ENCODE assay signal across 1 cellular context in the genomic region with DNA sequence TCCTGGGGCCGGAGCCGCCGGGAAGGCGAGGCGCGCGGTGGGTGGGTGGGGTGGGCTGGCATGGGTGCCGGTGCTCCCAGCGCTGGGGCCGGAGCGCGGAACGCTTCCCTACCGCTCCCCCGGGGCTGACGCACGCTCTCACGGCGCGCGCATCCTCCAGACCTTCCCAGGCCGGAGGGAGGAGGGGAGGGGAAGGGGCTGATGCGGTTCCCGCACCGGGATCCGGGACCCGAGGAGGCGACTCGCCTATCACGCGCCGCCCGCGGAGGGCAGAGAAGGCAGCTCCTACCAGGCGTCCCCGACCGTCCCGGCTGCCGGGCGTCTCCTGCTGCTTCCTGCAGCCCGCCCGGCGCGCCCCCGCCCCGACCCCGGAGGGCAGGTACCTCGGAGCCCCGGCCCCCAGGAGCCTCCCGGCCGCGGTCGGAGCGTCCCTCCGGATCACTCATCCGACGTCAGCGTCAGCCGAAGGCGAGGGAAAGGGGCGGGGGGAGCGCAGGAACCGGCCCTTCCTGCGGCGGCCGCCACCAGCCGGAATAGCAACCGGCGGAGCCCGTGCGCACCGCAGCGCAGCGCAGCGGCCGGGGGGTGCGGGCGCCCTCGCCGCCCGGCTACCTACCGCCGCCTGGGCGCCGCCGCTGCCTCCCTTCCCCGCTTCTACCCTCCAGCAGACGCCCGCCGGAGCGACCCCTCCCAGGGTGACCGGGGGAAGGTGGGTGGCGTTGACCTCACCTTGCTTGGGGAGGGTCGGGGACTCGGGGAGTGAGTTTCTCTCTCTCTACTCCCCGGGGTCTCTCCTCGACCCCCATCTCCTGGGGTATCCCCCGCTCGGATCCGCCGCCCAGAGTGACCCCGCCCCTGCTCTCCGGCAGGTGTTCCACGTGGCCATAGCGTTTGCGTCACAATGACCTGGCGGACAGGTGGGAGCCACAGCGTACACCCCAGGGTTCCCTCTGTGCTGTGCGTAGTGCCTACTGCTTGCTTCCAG.
TF ChIP-seq lines count a peak whose summit lies in the region.

A gene (minus strand): TSS at position 457 of the 985 bp plus-strand sequence. CDS start 26,241 bp downstream, outside the sequence.

TF ChIP-seq in K562, 482 proteins besides CTCF, POLR2A, EP300 and RAD21 (continued from another document and continues in another):
- TF ChIP-seq, protein P1, sequence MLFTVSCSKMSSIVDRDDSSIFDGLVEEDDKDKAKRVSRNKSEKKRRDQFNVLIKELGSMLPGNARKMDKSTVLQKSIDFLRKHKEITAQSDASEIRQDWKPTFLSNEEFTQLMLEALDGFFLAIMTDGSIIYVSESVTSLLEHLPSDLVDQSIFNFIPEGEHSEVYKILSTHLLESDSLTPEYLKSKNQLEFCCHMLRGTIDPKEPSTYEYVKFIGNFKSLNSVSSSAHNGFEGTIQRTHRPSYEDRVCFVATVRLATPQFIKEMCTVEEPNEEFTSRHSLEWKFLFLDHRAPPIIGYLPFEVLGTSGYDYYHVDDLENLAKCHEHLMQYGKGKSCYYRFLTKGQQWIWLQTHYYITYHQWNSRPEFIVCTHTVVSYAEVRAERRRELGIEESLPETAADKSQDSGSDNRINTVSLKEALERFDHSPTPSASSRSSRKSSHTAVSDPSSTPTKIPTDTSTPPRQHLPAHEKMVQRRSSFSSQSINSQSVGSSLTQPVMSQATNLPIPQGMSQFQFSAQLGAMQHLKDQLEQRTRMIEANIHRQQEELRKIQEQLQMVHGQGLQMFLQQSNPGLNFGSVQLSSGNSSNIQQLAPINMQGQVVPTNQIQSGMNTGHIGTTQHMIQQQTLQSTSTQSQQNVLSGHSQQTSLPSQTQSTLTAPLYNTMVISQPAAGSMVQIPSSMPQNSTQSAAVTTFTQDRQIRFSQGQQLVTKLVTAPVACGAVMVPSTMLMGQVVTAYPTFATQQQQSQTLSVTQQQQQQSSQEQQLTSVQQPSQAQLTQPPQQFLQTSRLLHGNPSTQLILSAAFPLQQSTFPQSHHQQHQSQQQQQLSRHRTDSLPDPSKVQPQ (CRISPR knock-in tag; IDR thresholded peaks at IDR 0.05; ENCODE audit: borderline replicate concordance): no peak
- TF ChIP-seq YBX1 (IDR thresholded peaks at IDR 0.05): no peak
- TF ChIP-seq XRCC5 (IDR thresholded peaks at IDR 0.05; ENCODE audit: low read depth, low read length): no peak
- no peak for TF ChIP-seq ZFP36 (IDR thresholded peaks at IDR 0.05; ENCODE audit: low read depth, low read length, partially characterized antibody)
- TF ChIP-seq, protein P2, sequence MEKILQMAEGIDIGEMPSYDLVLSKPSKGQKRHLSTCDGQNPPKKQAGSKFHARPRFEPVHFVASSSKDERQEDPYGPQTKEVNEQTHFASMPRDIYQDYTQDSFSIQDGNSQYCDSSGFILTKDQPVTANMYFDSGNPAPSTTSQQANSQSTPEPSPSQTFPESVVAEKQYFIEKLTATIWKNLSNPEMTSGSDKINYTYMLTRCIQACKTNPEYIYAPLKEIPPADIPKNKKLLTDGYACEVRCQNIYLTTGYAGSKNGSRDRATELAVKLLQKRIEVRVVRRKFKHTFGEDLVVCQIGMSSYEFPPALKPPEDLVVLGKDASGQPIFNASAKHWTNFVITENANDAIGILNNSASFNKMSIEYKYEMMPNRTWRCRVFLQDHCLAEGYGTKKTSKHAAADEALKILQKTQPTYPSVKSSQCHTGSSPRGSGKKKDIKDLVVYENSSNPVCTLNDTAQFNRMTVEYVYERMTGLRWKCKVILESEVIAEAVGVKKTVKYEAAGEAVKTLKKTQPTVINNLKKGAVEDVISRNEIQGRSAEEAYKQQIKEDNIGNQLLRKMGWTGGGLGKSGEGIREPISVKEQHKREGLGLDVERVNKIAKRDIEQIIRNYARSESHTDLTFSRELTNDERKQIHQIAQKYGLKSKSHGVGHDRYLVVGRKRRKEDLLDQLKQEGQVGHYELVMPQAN (IDR thresholded peaks at IDR 0.05; ENCODE audit: borderline replicate concordance): no peak
- no peak for TF ChIP-seq SLC30A9 (CRISPR knock-in tag; IDR thresholded peaks at IDR 0.05)
- TF ChIP-seq STAG1 (CRISPR knock-in tag; IDR thresholded peaks at IDR 0.05; ENCODE audit: borderline replicate concordance): no peak
- TF ChIP-seq SPI1 (IDR thresholded peaks at IDR 0.05; ENCODE audit: borderline replicate concordance, low read depth, low read length): no peak
- TF ChIP-seq BMI1 (IDR thresholded peaks at IDR 0.05; ENCODE audit: low read length): no peak
- TF ChIP-seq ELF4 (CRISPR knock-in tag; IDR thresholded peaks at IDR 0.05): no peak
- no peak for TF ChIP-seq SNIP1 (IDR thresholded peaks at IDR 0.05; ENCODE audit: low read depth)
- TF ChIP-seq KLF16 (IDR thresholded peaks at IDR 0.05): peak; percentile 82
- TF ChIP-seq, protein P3, sequence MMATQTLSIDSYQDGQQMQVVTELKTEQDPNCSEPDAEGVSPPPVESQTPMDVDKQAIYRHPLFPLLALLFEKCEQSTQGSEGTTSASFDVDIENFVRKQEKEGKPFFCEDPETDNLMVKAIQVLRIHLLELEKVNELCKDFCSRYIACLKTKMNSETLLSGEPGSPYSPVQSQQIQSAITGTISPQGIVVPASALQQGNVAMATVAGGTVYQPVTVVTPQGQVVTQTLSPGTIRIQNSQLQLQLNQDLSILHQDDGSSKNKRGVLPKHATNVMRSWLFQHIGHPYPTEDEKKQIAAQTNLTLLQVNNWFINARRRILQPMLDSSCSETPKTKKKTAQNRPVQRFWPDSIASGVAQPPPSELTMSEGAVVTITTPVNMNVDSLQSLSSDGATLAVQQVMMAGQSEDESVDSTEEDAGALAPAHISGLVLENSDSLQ (IDR thresholded peaks at IDR 0.05): peak; percentile 62
- no peak for TF ChIP-seq ETV5 (CRISPR knock-in tag; IDR thresholded peaks at IDR 0.05; ENCODE audit: low read depth)
- no peak for TF ChIP-seq ZNF174 (CRISPR knock-in tag; IDR thresholded peaks at IDR 0.05)
- no peak for TF ChIP-seq ZNF197 (CRISPR knock-in tag; IDR thresholded peaks at IDR 0.05; ENCODE audit: low read depth)
- TF ChIP-seq HOXB6 (CRISPR knock-in tag; IDR thresholded peaks at IDR 0.05; ENCODE audit: borderline replicate concordance): no peak
- no peak for TF ChIP-seq KLF10 (CRISPR knock-in tag; IDR thresholded peaks at IDR 0.05)
- no peak for TF ChIP-seq NFATC3 (IDR thresholded peaks at IDR 0.05)
- TF ChIP-seq, protein P4, sequence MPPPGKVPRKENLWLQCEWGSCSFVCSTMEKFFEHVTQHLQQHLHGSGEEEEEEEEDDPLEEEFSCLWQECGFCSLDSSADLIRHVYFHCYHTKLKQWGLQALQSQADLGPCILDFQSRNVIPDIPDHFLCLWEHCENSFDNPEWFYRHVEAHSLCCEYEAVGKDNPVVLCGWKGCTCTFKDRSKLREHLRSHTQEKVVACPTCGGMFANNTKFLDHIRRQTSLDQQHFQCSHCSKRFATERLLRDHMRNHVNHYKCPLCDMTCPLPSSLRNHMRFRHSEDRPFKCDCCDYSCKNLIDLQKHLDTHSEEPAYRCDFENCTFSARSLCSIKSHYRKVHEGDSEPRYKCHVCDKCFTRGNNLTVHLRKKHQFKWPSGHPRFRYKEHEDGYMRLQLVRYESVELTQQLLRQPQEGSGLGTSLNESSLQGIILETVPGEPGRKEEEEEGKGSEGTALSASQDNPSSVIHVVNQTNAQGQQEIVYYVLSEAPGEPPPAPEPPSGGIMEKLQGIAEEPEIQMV (tag; conservative IDR thresholded peaks at IDR 0.05; ENCODE audit: low read depth): no peak
- TF ChIP-seq, protein P5, sequence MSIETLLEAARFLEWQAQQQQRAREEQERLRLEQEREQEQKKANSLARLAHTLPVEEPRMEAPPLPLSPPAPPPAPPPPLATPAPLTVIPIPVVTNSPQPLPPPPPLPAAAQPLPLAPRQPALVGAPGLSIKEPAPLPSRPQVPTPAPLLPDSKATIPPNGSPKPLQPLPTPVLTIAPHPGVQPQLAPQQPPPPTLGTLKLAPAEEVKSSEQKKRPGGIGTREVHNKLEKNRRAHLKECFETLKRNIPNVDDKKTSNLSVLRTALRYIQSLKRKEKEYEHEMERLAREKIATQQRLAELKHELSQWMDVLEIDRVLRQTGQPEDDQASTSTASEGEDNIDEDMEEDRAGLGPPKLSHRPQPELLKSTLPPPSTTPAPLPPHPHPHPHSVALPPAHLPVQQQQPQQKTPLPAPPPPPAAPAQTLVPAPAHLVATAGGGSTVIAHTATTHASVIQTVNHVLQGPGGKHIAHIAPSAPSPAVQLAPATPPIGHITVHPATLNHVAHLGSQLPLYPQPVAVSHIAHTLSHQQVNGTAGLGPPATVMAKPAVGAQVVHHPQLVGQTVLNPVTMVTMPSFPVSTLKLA (conservative IDR thresholded peaks at IDR 0.05): peak; percentile 35 to 61; a peak in 2 of 4 replicates
- no peak for TF ChIP-seq HMG20A (CRISPR knock-in tag; conservative IDR thresholded peaks at IDR 0.05)
- no peak for TF ChIP-seq CBFB (CRISPR knock-in tag; IDR thresholded peaks at IDR 0.05)
- TF ChIP-seq ZNF699 (CRISPR knock-in tag; IDR thresholded peaks at IDR 0.05; ENCODE audit: insufficient replicate concordance): no peak
- TF ChIP-seq MYC (IDR thresholded peaks at IDR 0.05; ENCODE audit: low read depth, low read length): peak; percentile 76
- TF ChIP-seq MYC (CRISPR knock-in tag; IDR thresholded peaks at IDR 0.05; ENCODE audit: borderline replicate concordance, low read depth): no peak
- no peak for TF ChIP-seq SREBF1 (IDR thresholded peaks at IDR 0.05; ENCODE audit: borderline replicate concordance, low read depth, low read length)
- TF ChIP-seq, protein P6, sequence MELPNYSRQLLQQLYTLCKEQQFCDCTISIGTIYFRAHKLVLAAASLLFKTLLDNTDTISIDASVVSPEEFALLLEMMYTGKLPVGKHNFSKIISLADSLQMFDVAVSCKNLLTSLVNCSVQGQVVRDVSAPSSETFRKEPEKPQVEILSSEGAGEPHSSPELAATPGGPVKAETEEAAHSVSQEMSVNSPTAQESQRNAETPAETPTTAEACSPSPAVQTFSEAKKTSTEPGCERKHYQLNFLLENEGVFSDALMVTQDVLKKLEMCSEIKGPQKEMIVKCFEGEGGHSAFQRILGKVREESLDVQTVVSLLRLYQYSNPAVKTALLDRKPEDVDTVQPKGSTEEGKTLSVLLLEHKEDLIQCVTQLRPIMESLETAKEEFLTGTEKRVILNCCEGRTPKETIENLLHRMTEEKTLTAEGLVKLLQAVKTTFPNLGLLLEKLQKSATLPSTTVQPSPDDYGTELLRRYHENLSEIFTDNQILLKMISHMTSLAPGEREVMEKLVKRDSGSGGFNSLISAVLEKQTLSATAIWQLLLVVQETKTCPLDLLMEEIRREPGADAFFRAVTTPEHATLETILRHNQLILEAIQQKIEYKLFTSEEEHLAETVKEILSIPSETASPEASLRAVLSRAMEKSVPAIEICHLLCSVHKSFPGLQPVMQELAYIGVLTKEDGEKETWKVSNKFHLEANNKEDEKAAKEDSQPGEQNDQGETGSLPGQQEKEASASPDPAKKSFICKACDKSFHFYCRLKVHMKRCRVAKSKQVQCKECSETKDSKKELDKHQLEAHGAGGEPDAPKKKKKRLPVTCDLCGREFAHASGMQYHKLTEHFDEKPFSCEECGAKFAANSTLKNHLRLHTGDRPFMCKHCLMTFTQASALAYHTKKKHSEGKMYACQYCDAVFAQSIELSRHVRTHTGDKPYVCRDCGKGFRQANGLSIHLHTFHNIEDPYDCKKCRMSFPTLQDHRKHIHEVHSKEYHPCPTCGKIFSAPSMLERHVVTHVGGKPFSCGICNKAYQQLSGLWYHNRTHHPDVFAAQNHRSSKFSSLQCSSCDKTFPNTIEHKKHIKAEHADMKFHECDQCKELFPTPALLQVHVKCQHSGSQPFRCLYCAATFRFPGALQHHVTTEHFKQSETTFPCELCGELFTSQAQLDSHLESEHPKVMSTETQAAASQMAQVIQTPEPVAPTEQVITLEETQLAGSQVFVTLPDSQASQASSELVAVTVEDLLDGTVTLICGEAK (IDR thresholded peaks at IDR 0.05): no peak
- TF ChIP-seq, protein P6 (CRISPR knock-in tag; IDR thresholded peaks at IDR 0.05): no peak
- peak; percentile 88 for TF ChIP-seq CTBP1 (IDR thresholded peaks at IDR 0.05; ENCODE audit: borderline replicate concordance)
- TF ChIP-seq, protein P7, sequence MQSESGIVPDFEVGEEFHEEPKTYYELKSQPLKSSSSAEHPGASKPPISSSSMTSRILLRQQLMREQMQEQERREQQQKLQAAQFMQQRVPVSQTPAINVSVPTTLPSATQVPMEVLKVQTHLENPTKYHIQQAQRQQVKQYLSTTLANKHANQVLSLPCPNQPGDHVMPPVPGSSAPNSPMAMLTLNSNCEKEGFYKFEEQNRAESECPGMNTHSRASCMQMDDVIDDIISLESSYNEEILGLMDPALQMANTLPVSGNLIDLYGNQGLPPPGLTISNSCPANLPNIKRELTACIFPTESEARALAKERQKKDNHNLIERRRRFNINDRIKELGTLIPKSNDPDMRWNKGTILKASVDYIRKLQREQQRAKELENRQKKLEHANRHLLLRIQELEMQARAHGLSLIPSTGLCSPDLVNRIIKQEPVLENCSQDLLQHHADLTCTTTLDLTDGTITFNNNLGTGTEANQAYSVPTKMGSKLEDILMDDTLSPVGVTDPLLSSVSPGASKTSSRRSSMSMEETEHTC (IDR thresholded peaks at IDR 0.05): no peak
- no peak for TF ChIP-seq FOXK1 (CRISPR knock-in tag; IDR thresholded peaks at IDR 0.05; ENCODE audit: borderline replicate concordance)
- no peak for TF ChIP-seq RFX7 (CRISPR knock-in tag; IDR thresholded peaks at IDR 0.05)
- peak; percentile 60 for TF ChIP-seq GABPA (tag; conservative IDR thresholded peaks at IDR 0.05; ENCODE audit: low read depth)
- TF ChIP-seq ARHGAP35 (IDR thresholded peaks at IDR 0.05; ENCODE audit: partially characterized antibody): no peak
- TF ChIP-seq ZNF354B (CRISPR knock-in tag; IDR thresholded peaks at IDR 0.05): no peak
- TF ChIP-seq MCM2 (IDR thresholded peaks at IDR 0.05; ENCODE audit: low read depth): no peak
